In the genomic region with DNA sequence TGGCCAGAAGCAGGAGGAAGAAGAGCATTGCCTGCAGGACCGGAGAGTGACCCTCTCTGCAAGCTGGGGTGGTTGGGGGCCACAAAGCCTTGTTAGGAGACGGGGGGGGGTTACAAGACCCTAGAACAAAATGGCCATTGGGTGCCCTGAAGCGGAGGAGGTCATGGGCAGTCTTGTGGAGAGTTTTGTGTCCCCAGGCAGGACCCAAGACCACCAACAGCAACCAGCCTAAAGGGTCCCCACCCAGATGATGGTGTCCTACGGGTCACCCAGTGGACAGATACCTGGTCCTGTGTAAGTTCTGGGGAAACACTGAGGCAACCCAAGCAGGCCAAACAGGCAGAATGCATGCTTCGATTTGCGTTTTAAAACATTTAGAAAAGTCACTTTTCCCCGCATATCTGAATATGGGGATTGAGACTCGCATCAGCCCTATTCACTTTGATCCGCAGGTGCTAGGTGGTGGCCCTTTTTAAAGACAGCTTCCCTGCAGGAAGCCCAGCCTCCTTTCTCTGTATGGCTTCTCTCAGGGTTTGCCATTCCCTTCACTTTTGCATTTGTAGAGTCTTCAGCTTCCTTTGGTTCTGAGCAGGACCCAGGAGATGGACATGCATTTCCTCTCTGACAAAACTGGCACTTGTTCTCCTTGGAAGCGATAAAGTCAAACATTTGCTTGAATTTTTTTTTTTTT, we compare ENCODE assay signal across 23 cellular contexts. TPM values are rescaled to one million over a fixed set of nuclear protein-coding genes. Genes with fewer than 3 reads are reported as not detected.
"Had no signal": no experiment of that assay in that cellular context is flagged by ENCODE, and none has a peak within 500 bp of the region (broad histone marks: within the 10 kb centered on the region; RNA-seq: fewer than 3 reads in every experiment).

No MANE protein-coding gene starts in this region.

- H3K27me3 ChIP-seq: MG63, SJSA1 had no signal

- FAIRE-seq: HepG2, RCC 7860 had no signal

- H3K36me3 ChIP-seq: MG63, SJSA1 had no signal

- H3K4me3 ChIP-seq: MG63, SJSA1, SK-N-MC had no signal

- ATAC-seq: HepG2 had no signal

- H3K9me3 ChIP-seq: MG63, SJSA1 had no signal

- DNase-seq: IMR-90, Karpas-422, KG1, MG63, NCI-H1092 treated with DMSO at 0.1 percent for 48 hours, NCI-H1436, NCI-H187, NCI-H2029, NCI-H2081 treated with DMSO at 0.1 percent for 48 hours, NCI-H2171, NCI-H226, NCI-H446, NCI-H510A, NCI-H524 treated with DMSO at 0.1 percent for 48 hours, NCI-H69, NCI-H774, Right ventricle myocardium superior, RPMI8226, SIG-M5 had no signal

- H3K27ac ChIP-seq: SJSA1, SK-N-MC had no signal

RNA-seq across cellular contexts. Expression of a gene that starts 21.1 kb away (rescaled TPM):
- total RNA-seq: Right ventricle myocardium superior had no signal
